In the genomic region with DNA sequence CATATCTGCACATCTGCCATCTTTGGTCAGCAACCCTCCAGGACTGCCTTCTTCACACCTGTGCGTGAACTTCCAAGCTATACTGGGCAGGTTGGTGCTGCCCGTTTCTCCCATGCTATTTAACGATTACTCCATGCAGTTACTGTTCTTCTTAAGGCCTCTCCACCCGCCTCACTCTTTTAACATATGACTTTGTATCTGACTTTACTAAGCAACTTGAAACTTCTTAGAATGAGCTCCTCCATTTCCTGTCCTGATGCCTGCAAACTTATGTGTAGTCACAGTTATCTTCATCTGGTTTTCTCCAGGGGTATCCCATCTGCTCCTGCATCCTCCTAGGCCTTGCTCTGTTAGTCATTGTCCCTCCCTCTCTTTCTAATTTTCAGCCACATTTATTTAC, we compare ENCODE assay signal across 21 cellular contexts. TPM values are rescaled to one million over a fixed set of nuclear protein-coding genes. Genes with fewer than 3 reads are reported as not detected.
DNase-seq lines count a peak whose midpoint lies in the region; ATAC-seq and TF ChIP-seq lines count a peak whose summit lies in the region.
"Had no signal": no experiment of that assay in that cellular context is flagged by ENCODE, and none has a peak within 500 bp of the region (broad histone marks: within the 10 kb centered on the region; RNA-seq: fewer than 3 reads in every experiment).

No MANE protein-coding gene starts in this region.

- TF ChIP-seq CTCF in MCF 10A (IDR thresholded peaks at IDR 0.05; ENCODE audit: unreplicated experiment) (no peak), mammary epithelial cell (conservative IDR thresholded peaks at IDR 0.05 in 1 of 2, IDR thresholded peaks at IDR 0.05 in 1 of 2; ENCODE audit: extremely low read depth in 1 of 2, insufficient read depth in 1 of 2, low read depth in 1 of 2, low read length in 2 of 2) (no peak), VCaP (conservative IDR thresholded peaks at IDR 0.05) (no peak), type B pancreatic cell (conservative IDR thresholded peaks at IDR 0.05) (no peak)

- H3K36me3 Mint-ChIP-seq in MCF 10A (ENCODE audit: insufficient read depth, unreplicated experiment) (no peaks in the 10 kb centered on the region), type B pancreatic cell (peaks cover 5% of the 10 kb centered on the region)
- H3K36me3 Mint-ChIP-seq: IgD-negative memory B cell had no signal

- intact Hi-C loops in MCF 10A (cut with micrococcal nuclease) (no loop called here), mammary epithelial cell (cut with micrococcal nuclease) (loop anchor here (2.0 kb wide), 1 partner anchor 34 kb away; no protein-coding TSS in a partner anchor)

- peaks cover 13% of the 10 kb centered on the region for H3K4me1 ChIP-seq in mammary epithelial cell (ENCODE audit: insufficient read depth, low read length)
- H3K4me1 ChIP-seq: gastroesophageal sphincter had no signal

- no peak for ATAC-seq in GM21390 (IDR thresholded peaks at IDR 0.05; ENCODE audit: unreplicated experiment)
- ATAC-seq: gastroesophageal sphincter, sciatic nerve had no signal

- CTCF ChIA-PET in MCF 10A (lab: Yijun Ruan, JAX) (interaction anchor here (0.6 kb wide), 1 partner anchor 20 kb away, joined by 3 read pairs; no protein-coding TSS in a partner anchor), mammary epithelial cell (lab: Charles Lee; ENCODE audit: low non-redundant PET) (no interaction called here)

- H3K27ac ChIP-seq in mammary epithelial cell (ENCODE audit: insufficient read depth, low read depth, low read length) = no peak overlapping the region
- H3K27ac ChIP-seq in VCaP = peak overlapping the region; percentile 82
- H3K27ac ChIP-seq in epithelial cell of prostate = peak overlapping the region; percentile 92
- H3K27ac ChIP-seq: ovary had no signal

- H3K36me3 ChIP-seq in mammary epithelial cell (ENCODE audit: insufficient read depth, low read length) = no peaks in the 10 kb centered on the region
- H3K36me3 ChIP-seq: gastroesophageal sphincter, ovary had no signal

- no peaks in the 10 kb centered on the region for H3K9me3 ChIP-seq in mammary epithelial cell (replicated peaks; ENCODE audit: insufficient read depth, low read length)
- H3K9me3 ChIP-seq: gastroesophageal sphincter, ovary had no signal

- 96% methylated on average over 4 of the region's 4 CpGs for WGBS in mammary epithelial cell (ENCODE audit: low coverage, missing lambda C conversion rate)

- H2AFZ ChIP-seq in mammary epithelial cell (ENCODE audit: low read depth, low read length) = no peak overlapping the region

- H3K4me1 Mint-ChIP-seq in MCF 10A (ENCODE audit: insufficient read depth, unreplicated experiment) (peaks cover 27% of the 10 kb centered on the region), type B pancreatic cell (ENCODE audit: unreplicated experiment) (peaks cover 10% of the 10 kb centered on the region)
- H3K4me1 Mint-ChIP-seq: IgD-negative memory B cell had no signal

- H3K27ac Mint-ChIP-seq in MCF 10A (ENCODE audit: low read depth, unreplicated experiment) (no peak overlapping the region), type B pancreatic cell (peak overlapping the region; percentile 55)
- H3K27ac Mint-ChIP-seq: IgD-negative memory B cell had no signal

- H3K27me3 ChIP-seq in mammary epithelial cell (ENCODE audit: insufficient read depth, low read length) = no peaks in the 10 kb centered on the region
- H3K27me3 ChIP-seq: ovary had no signal

- BruUV-seq in MCF 10A (replicated peaks; lab: Mats Ljungman, UMichigan) (no TSS peak), mammary epithelial cell (replicated peaks; lab: Mats Ljungman, UMichigan) (no TSS peak)

- in situ Hi-C loops in mammary epithelial cell (cut with MboI; ENCODE audit: low sequenced_read_pairs in 2 of 2) = no loop called here

- H3K4me2 ChIP-seq in mammary epithelial cell (ENCODE audit: insufficient read depth, low read depth, low read length) = no peak overlapping the region

- no peak overlapping the region for H3K4me3 ChIP-seq in mammary epithelial cell (replicated peaks in 1 of 3; ENCODE audit: insufficient read depth in 1 of 3, low read depth in 2 of 3, low read length in 3 of 3)
- H3K4me3 ChIP-seq: gastroesophageal sphincter, ovary had no signal

- H3K79me2 ChIP-seq in mammary epithelial cell (ENCODE audit: insufficient read depth, low read length) = peaks cover 14% of the 10 kb centered on the region

- H3K9me3 Mint-ChIP-seq in MCF 10A (ENCODE audit: unreplicated experiment) = no peaks in the 10 kb centered on the region
- peaks cover 6% of the 10 kb centered on the region for H3K9me3 Mint-ChIP-seq in type B pancreatic cell

- DNase-seq in MCF 10A (ENCODE audit: unreplicated experiment) = no peak
- DNase-seq in mammary epithelial cell = no peak
- no peak for DNase-seq in epithelial cell of prostate (ENCODE audit: low read depth, low spot score)
- no peak for DNase-seq in type B pancreatic cell (ENCODE audit: extremely low spot score, unreplicated experiment)
- DNase-seq in SK-N-DZ (ENCODE audit: low spot score) = no peak
- DNase-seq in DMS114 treated with DMSO at 0.1 percent for 48 hours (lab: John Stamatoyannopoulos, UW; ENCODE audit: unreplicated experiment) = no peak
- DNase-seq: activated CD4-positive, alpha-beta T cell treated with anti-CD3 and anti-CD28 coated beads for 1 hour; activated effector memory CD4-positive, alpha-beta T cell treated with Interleukin-2 at 50 U/mL for 16 hours; cortex of kidney; erythroblast; NCI-H187 treated with DMSO at 0.1 percent for 48 hours; NCI-H345; NK-92 treated with Interleukin-12 subunit alpha and Interleukin-12 subunit beta, amount 100 ng/mL, for 24 hours; ovary; SHP77; stimulated activated CD4-positive, alpha-beta T cell treated with anti-CD3 and anti-CD28 coated beads, Interleukin-2, amount 100 ng/mL, for 24 hours had no signal

- H3K27me3 Mint-ChIP-seq in MCF 10A (ENCODE audit: insufficient read depth, unreplicated experiment) (no peaks in the 10 kb centered on the region), type B pancreatic cell (no peaks in the 10 kb centered on the region)

- POLR2A ChIA-PET in MCF 10A (lab: Yijun Ruan, JAX) = interaction anchor here (0.6 to 1.5 kb wide), 3 partner anchors 11 to 1857 kb away, joined by 3 to 6 read pairs (median 4); no protein-coding TSS in a partner anchor

- H4K20me1 ChIP-seq in mammary epithelial cell (ENCODE audit: insufficient read depth, low read length) = no peaks in the 10 kb centered on the region

- peak overlapping the region; percentile 19 for H3K4me3 Mint-ChIP-seq in MCF 10A (ENCODE audit: unreplicated experiment)
- peak overlapping the region; percentile 6 for H3K4me3 Mint-ChIP-seq in type B pancreatic cell

- H3K9ac ChIP-seq in mammary epithelial cell (ENCODE audit: insufficient read depth, low read length) = no peak overlapping the region

- dilution Hi-C loops in mammary epithelial cell (cut with HindIII; ENCODE audit: low sequenced_read_pairs) = no loop called here

RNA-seq across cellular contexts. Expression of a gene that starts 35.7 kb away (rescaled TPM):
- total RNA-seq in MCF 10A (2022) = 10.4 and 12.4 TPM in 2 replicates
- 10 to 100 TPM in 1 of 2 donors, 1 to 10 TPM in 1; 8.8 to 16.2 TPM for total RNA-seq in mammary epithelial cell
- polyA plus RNA-seq in mammary epithelial cell = 11.5 TPM
- polyA minus RNA-seq in mammary epithelial cell = 21.2 TPM
- total RNA-seq in type B pancreatic cell (ENCODE audit: low replicate concordance) = 19.1 and 59.0 TPM in 2 replicates
- polyA plus RNA-seq in SK-N-DZ (2014; cell fraction: cytosol; rRNA removed) = 0.25 and 0.28 TPM in 2 replicates
- 3.3 TPM in 1 of 2 replicates, not detected in the other for polyA plus RNA-seq in SK-N-DZ (2014; cell fraction: nucleus; rRNA removed)
